In genomic region chr2:173982182-173982714, GRCh38 we compare ENCODE assay signal across 20 cellular contexts. TPM values are rescaled to one million over a fixed set of nuclear protein-coding genes. Genes with fewer than 3 reads are reported as not detected.
DNase-seq lines count a peak whose midpoint lies in the region; ATAC-seq and TF ChIP-seq lines count a peak whose summit lies in the region.
"Had no signal": no experiment of that assay in that cellular context is flagged by ENCODE, and none has a peak within 500 bp of the region (broad histone marks: within the 10 kb centered on the region; RNA-seq: fewer than 3 reads in every experiment).

No MANE protein-coding gene starts in this region.

- POLR2A ChIA-PET in activated CD8-positive, alpha-beta T cell treated with anti-CD3 and anti-CD28 coated beads for 36 hours (lab: Charles Lee): interaction anchor here (1.5 kb wide), 1 partner anchor 31 kb away, joined by 3 read pairs; no protein-coding TSS in a partner anchor
- POLR2A ChIA-PET in activated CD8-positive, alpha-beta T cell treated with anti-CD3 and anti-CD28 coated beads, Interleukin-2, amount 10 ng/mL, durations not matched to agents 7 days and 5 days (lab: Charles Lee): interaction anchor here (0.6 kb wide), 1 partner anchor 216 kb away, joined by 3 read pairs; no protein-coding TSS in a partner anchor

- H3K27ac Mint-ChIP-seq in activated CD8-positive, alpha-beta T cell treated with anti-CD3 and anti-CD28 coated beads for 36 hours: peak overlapping the region; percentile 12
- no peak overlapping the region for H3K27ac Mint-ChIP-seq in activated CD8-positive, alpha-beta T cell treated with anti-CD3 and anti-CD28 coated beads, Interleukin-2, amount 10 ng/mL, durations not matched to agents 7 days and 5 days
- H3K27ac Mint-ChIP-seq in activated T-helper 2 cell treated with anti-CD3 and anti-CD28 coated beads, Interferon-gamma antibody, Interleukin-2, Interleukin-4, amounts not matched to agents 10 μg/mL and 5 μg/mL and 100 μg/mL, durations not matched to agents 14 hours and 24 hours and 36 hours: peak overlapping the region; percentile 62
- H3K27ac Mint-ChIP-seq: immature natural killer cell; stimulated activated naive B cell treated with anti-CD40 and anti-IgM and Interleukin-4, amounts not matched to agents 10 μg/mL and 1 μg/mL and 100 μg/mL, for 72 hours; T-helper 17 cell had no signal

- H3K4me1 ChIP-seq in hepatocyte (ENCODE audit: insufficient read depth) (peaks cover 41% of the 10 kb centered on the region), urinary bladder (ENCODE audit: insufficient read depth) (peaks cover 5% of the 10 kb centered on the region)
- H3K4me1 ChIP-seq: SJSA1 had no signal

- CTCF ChIA-PET in activated CD8-positive, alpha-beta T cell treated with anti-CD3 and anti-CD28 coated beads for 36 hours (lab: Charles Lee): no interaction called here
- CTCF ChIA-PET in activated CD8-positive, alpha-beta T cell treated with anti-CD3 and anti-CD28 coated beads, Interleukin-2, amount 10 ng/mL, durations not matched to agents 7 days and 5 days (lab: Charles Lee): no interaction called here

- H3K9me3 ChIP-seq in hepatocyte (ENCODE audit: low read depth): no peaks in the 10 kb centered on the region
- H3K9me3 ChIP-seq: heart right ventricle, SJSA1, upper lobe of left lung had no signal

- H3K27me3 ChIP-seq in hepatocyte: no peaks in the 10 kb centered on the region
- H3K27me3 ChIP-seq: heart right ventricle, SJSA1, upper lobe of left lung had no signal

- peaks cover 19% of the 10 kb centered on the region for H3K4me1 Mint-ChIP-seq in activated CD8-positive, alpha-beta T cell treated with anti-CD3 and anti-CD28 coated beads for 36 hours (ENCODE audit: low read depth)
- no peaks in the 10 kb centered on the region for H3K4me1 Mint-ChIP-seq in activated CD8-positive, alpha-beta T cell treated with anti-CD3 and anti-CD28 coated beads, Interleukin-2, amount 10 ng/mL, durations not matched to agents 7 days and 5 days (ENCODE audit: low read depth)
- H3K4me1 Mint-ChIP-seq in activated T-helper 2 cell treated with anti-CD3 and anti-CD28 coated beads, Interferon-gamma antibody, Interleukin-2, Interleukin-4, amounts not matched to agents 10 μg/mL and 5 μg/mL and 100 μg/mL, durations not matched to agents 14 hours and 24 hours and 36 hours (ENCODE audit: low read depth): peaks cover 38% of the 10 kb centered on the region
- H3K4me1 Mint-ChIP-seq: immature natural killer cell; stimulated activated naive B cell treated with anti-CD40 and anti-IgM and Interleukin-4, amounts not matched to agents 10 μg/mL and 1 μg/mL and 100 μg/mL, for 72 hours had no signal

- ATAC-seq in activated CD8-positive, alpha-beta T cell treated with anti-CD3 and anti-CD28 coated beads for 36 hours: peak; percentile 27
- ATAC-seq in activated CD8-positive, alpha-beta T cell treated with anti-CD3 and anti-CD28 coated beads, Interleukin-2, amount 10 ng/mL, durations not matched to agents 7 days and 5 days: no peak
- no peak for ATAC-seq in left cardiac atrium
- ATAC-seq: Panc1; stimulated activated naive B cell treated with anti-CD40 and anti-IgM and Interleukin-4, amounts not matched to agents 10 μg/mL and 1 μg/mL and 100 μg/mL, for 72 hours; T-helper 17 cell had no signal

- TF ChIP-seq CTCF in activated CD8-positive, alpha-beta T cell treated with anti-CD3 and anti-CD28 coated beads for 36 hours (IDR thresholded peaks at IDR 0.05): no peak
- TF ChIP-seq CTCF in hepatocyte (IDR thresholded peaks at IDR 0.05; ENCODE audit: poor library complexity): no peak

- H2AFZ ChIP-seq in hepatocyte: no peak overlapping the region

- intact Hi-C loops in activated CD8-positive, alpha-beta T cell treated with anti-CD3 and anti-CD28 coated beads for 36 hours (cut with micrococcal nuclease): no loop called here
- intact Hi-C loops in activated T-helper 2 cell treated with anti-CD3 and anti-CD28 coated beads, Interferon-gamma antibody, Interleukin-2, Interleukin-4, amounts not matched to agents 10 μg/mL and 5 μg/mL and 100 μg/mL, durations not matched to agents 14 hours and 24 hours and 36 hours (cut with micrococcal nuclease): no loop called here
- intact Hi-C loops in left cardiac atrium (cut with DNase I): no loop called here

- WGBS in hepatocyte (ENCODE audit: low lambda C conversion rate, missing lambda C conversion rate): 92% methylated on average over 2 of the region's 2 CpGs
- 90% methylated on average over 2 of the region's 2 CpGs for WGBS in urinary bladder

- no peaks in the 10 kb centered on the region for H3K36me3 Mint-ChIP-seq in activated CD8-positive, alpha-beta T cell treated with anti-CD3 and anti-CD28 coated beads for 36 hours (ENCODE audit: low read depth)
- no peaks in the 10 kb centered on the region for H3K36me3 Mint-ChIP-seq in activated CD8-positive, alpha-beta T cell treated with anti-CD3 and anti-CD28 coated beads, Interleukin-2, amount 10 ng/mL, durations not matched to agents 7 days and 5 days (ENCODE audit: low read depth)
- H3K36me3 Mint-ChIP-seq in activated T-helper 2 cell treated with anti-CD3 and anti-CD28 coated beads, Interferon-gamma antibody, Interleukin-2, Interleukin-4, amounts not matched to agents 10 μg/mL and 5 μg/mL and 100 μg/mL, durations not matched to agents 14 hours and 24 hours and 36 hours (ENCODE audit: low read depth): no peaks in the 10 kb centered on the region
- H3K36me3 Mint-ChIP-seq: CD14-positive monocyte; stimulated activated naive B cell treated with anti-CD40 and anti-IgM and Interleukin-4, amounts not matched to agents 10 μg/mL and 1 μg/mL and 100 μg/mL, for 72 hours had no signal

- peaks cover 2% of the 10 kb centered on the region for H3K27me3 Mint-ChIP-seq in activated CD8-positive, alpha-beta T cell treated with anti-CD3 and anti-CD28 coated beads for 36 hours
- H3K27me3 Mint-ChIP-seq in activated CD8-positive, alpha-beta T cell treated with anti-CD3 and anti-CD28 coated beads, Interleukin-2, amount 10 ng/mL, durations not matched to agents 7 days and 5 days (ENCODE audit: low read depth): peaks cover 3% of the 10 kb centered on the region
- no peaks in the 10 kb centered on the region for H3K27me3 Mint-ChIP-seq in activated T-helper 2 cell treated with anti-CD3 and anti-CD28 coated beads, Interferon-gamma antibody, Interleukin-2, Interleukin-4, amounts not matched to agents 10 μg/mL and 5 μg/mL and 100 μg/mL, durations not matched to agents 14 hours and 24 hours and 36 hours (ENCODE audit: low read depth)

- H3K4me3 ChIP-seq in hepatocyte (no peak overlapping the region), urinary bladder (ENCODE audit: low read depth, low read length) (no peak overlapping the region)
- H3K4me3 ChIP-seq: heart right ventricle, SJSA1, upper lobe of left lung had no signal

- no peak overlapping the region for H3K4me2 ChIP-seq in hepatocyte

- H3K79me2 ChIP-seq in hepatocyte: no peaks in the 10 kb centered on the region

- H3K4me3 Mint-ChIP-seq in activated CD8-positive, alpha-beta T cell treated with anti-CD3 and anti-CD28 coated beads for 36 hours: no peak overlapping the region
- no peak overlapping the region for H3K4me3 Mint-ChIP-seq in activated CD8-positive, alpha-beta T cell treated with anti-CD3 and anti-CD28 coated beads, Interleukin-2, amount 10 ng/mL, durations not matched to agents 7 days and 5 days
- H3K4me3 Mint-ChIP-seq in activated T-helper 2 cell treated with anti-CD3 and anti-CD28 coated beads, Interferon-gamma antibody, Interleukin-2, Interleukin-4, amounts not matched to agents 10 μg/mL and 5 μg/mL and 100 μg/mL, durations not matched to agents 14 hours and 24 hours and 36 hours (ENCODE audit: low read depth): no peak overlapping the region
- H3K4me3 Mint-ChIP-seq: CD14-positive monocyte; immature natural killer cell; stimulated activated naive B cell treated with anti-CD40 and anti-IgM and Interleukin-4, amounts not matched to agents 10 μg/mL and 1 μg/mL and 100 μg/mL, for 72 hours; T-helper 17 cell had no signal

- H3K36me3 ChIP-seq in hepatocyte (replicated peaks; ENCODE audit: insufficient read depth, low read depth): no peaks in the 10 kb centered on the region
- no peaks in the 10 kb centered on the region for H3K36me3 ChIP-seq in urinary bladder (ENCODE audit: insufficient read depth)
- H3K36me3 ChIP-seq: heart right ventricle, SJSA1, upper lobe of left lung had no signal

- no peaks in the 10 kb centered on the region for H4K20me1 ChIP-seq in hepatocyte (ENCODE audit: insufficient read depth, poor library complexity, severe bottlenecking)

- no peaks in the 10 kb centered on the region for H3K9me3 Mint-ChIP-seq in activated CD8-positive, alpha-beta T cell treated with anti-CD3 and anti-CD28 coated beads for 36 hours
- no peaks in the 10 kb centered on the region for H3K9me3 Mint-ChIP-seq in activated CD8-positive, alpha-beta T cell treated with anti-CD3 and anti-CD28 coated beads, Interleukin-2, amount 10 ng/mL, durations not matched to agents 7 days and 5 days (ENCODE audit: insufficient read depth)
- H3K9me3 Mint-ChIP-seq in activated T-helper 2 cell treated with anti-CD3 and anti-CD28 coated beads, Interferon-gamma antibody, Interleukin-2, Interleukin-4, amounts not matched to agents 10 μg/mL and 5 μg/mL and 100 μg/mL, durations not matched to agents 14 hours and 24 hours and 36 hours: peaks cover 4% of the 10 kb centered on the region
- H3K9me3 Mint-ChIP-seq: CD14-positive monocyte; immature natural killer cell; stimulated activated naive B cell treated with anti-CD40 and anti-IgM and Interleukin-4, amounts not matched to agents 10 μg/mL and 1 μg/mL and 100 μg/mL, for 72 hours had no signal

- DNase-seq in activated CD8-positive, alpha-beta T cell treated with anti-CD3 and anti-CD28 coated beads for 36 hours: no peak
- no peak for DNase-seq in activated CD8-positive, alpha-beta T cell treated with anti-CD3 and anti-CD28 coated beads, Interleukin-2, amount 10 ng/mL, durations not matched to agents 7 days and 5 days
- no peak for DNase-seq in activated T-helper 2 cell treated with anti-CD3 and anti-CD28 coated beads, Interferon-gamma antibody, Interleukin-2, Interleukin-4, amounts not matched to agents 10 μg/mL and 5 μg/mL and 100 μg/mL, durations not matched to agents 14 hours and 24 hours and 36 hours (ENCODE audit: low spot score)
- no peak for DNase-seq in hepatocyte (ENCODE audit: low spot score)
- DNase-seq in cerebellum (ENCODE audit: low spot score): no peak
- DNase-seq in OCI-M1 (lab: John Stamatoyannopoulos, UW): no peak
- no peak for DNase-seq in left cardiac atrium
- DNase-seq: H7; immature natural killer cell; NCI-H1436 treated with DMSO at 0.1 percent for 48 hours; NCI-H774; stimulated activated CD4-positive, alpha-beta T cell treated with anti-CD3 and anti-CD28 coated beads, Interleukin-15, amount 100 ng/mL, for 24 hours; stimulated activated naive B cell treated with anti-CD40 and anti-IgM and Interleukin-4, amounts not matched to agents 10 μg/mL and 1 μg/mL and 100 μg/mL, for 72 hours; T-helper 17 cell; upper lobe of left lung had no signal

- H3K9me2 ChIP-seq in hepatocyte (replicated peaks; ENCODE audit: insufficient read depth): no peaks in the 10 kb centered on the region

- H3K27ac ChIP-seq in hepatocyte (peak overlapping the region; percentile 36), urinary bladder (ENCODE audit: low read depth) (peak overlapping the region; percentile 64)
- H3K27ac ChIP-seq: SJSA1, upper lobe of left lung had no signal

RNA-seq across cellular contexts. Expression of gene SP3, which starts 17.1 kb away (rescaled TPM):
- 10 to 100 TPM; 80.5 to 84.0 TPM for total RNA-seq in activated CD8-positive, alpha-beta T cell treated with anti-CD3 and anti-CD28 coated beads for 36 hours
- total RNA-seq in activated CD8-positive, alpha-beta T cell treated with anti-CD3 and anti-CD28 coated beads, Interleukin-2, amount 10 ng/mL, durations not matched to agents 7 days and 5 days: 100 to 1,000 TPM in 1 of 2 experiments, 10 to 100 TPM in 1; 95.9 to 102 TPM
- total RNA-seq in activated T-helper 2 cell treated with anti-CD3 and anti-CD28 coated beads, Interferon-gamma antibody, Interleukin-2, Interleukin-4, amounts not matched to agents 10 μg/mL and 5 μg/mL and 100 μg/mL, durations not matched to agents 14 hours and 24 hours and 36 hours: 104 and 105 TPM in 2 replicates
- total RNA-seq in hepatocyte: 110 and 133 TPM in 2 replicates
- polyA plus RNA-seq in hepatocyte: 37.2 and 38.6 TPM in 2 replicates
- total RNA-seq in urinary bladder: 236 TPM
- 38.8 TPM for polyA plus RNA-seq in urinary bladder
- total RNA-seq in cerebellum: 137 TPM
- total RNA-seq in left cardiac atrium: 10 to 100 TPM; 42.9 to 49.0 TPM
